ENCODE assay signal across 2 cellular contexts in the genomic region with DNA sequence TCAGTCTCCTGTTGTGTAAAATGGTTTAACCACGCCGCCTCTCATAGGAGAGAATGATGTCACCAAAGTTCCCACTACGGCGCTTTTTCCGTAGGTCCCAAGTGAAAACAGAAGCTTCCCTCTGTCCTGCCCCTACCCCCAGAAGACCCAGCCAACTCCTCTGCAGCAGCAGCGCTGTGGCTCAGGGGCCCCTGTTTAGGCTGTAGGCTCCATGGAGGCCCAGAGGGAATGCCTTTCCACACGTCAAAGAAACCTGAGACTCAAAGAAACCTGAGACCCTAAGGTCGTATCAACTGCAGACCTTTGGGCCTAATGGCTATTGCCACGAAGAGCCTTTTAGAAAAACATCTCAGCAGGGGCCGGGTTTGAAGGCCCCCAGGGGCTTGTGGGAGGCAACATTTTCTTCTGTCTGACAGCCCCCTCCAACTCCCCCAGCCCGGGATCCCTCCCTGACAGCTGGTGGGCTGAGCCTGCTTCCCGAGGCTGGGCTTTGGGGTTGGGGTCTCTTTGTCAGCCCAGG.
TF ChIP-seq lines count a peak whose summit lies in the region.

No MANE protein-coding gene starts in this region.

TF ChIP-seq in IMR-90, 13 proteins besides CTCF, POLR2A, EP300 and RAD21:
- TF ChIP-seq MAFK (IDR thresholded peaks at IDR 0.05; ENCODE audit: low read depth, low read length): no peak
- TF ChIP-seq CHD1 (IDR thresholded peaks at IDR 0.05; ENCODE audit: low read depth, low read length): no peak
- no peak for TF ChIP-seq FOS (IDR thresholded peaks at IDR 0.05; ENCODE audit: low read depth, low read length)
- TF ChIP-seq RFX5 (IDR thresholded peaks at IDR 0.05; ENCODE audit: low read depth, low read length): no peak
- TF ChIP-seq CEBPB (IDR thresholded peaks at IDR 0.05; ENCODE audit: low read depth, low read length): no peak
- TF ChIP-seq BHLHE40 (IDR thresholded peaks at IDR 0.05; ENCODE audit: low read depth, low read length): no peak
- no peak for TF ChIP-seq SMC3 (IDR thresholded peaks at IDR 0.05; ENCODE audit: low read depth, low read length)
- TF ChIP-seq USF2 (IDR thresholded peaks at IDR 0.05; ENCODE audit: low read depth, low read length): no peak
- no peak for TF ChIP-seq MXI1 (IDR thresholded peaks at IDR 0.05; ENCODE audit: borderline replicate concordance, low read depth, low read length)
- no peak for TF ChIP-seq RCOR1 (IDR thresholded peaks at IDR 0.05; ENCODE audit: insufficient replicate concordance, low read length)
- no peak for TF ChIP-seq NFE2L2 (IDR thresholded peaks at IDR 0.05; ENCODE audit: low read depth, low read length)
- no peak for TF ChIP-seq MAZ (IDR thresholded peaks at IDR 0.05; ENCODE audit: borderline replicate concordance, low read depth, low read length)
- TF ChIP-seq, protein P1, sequence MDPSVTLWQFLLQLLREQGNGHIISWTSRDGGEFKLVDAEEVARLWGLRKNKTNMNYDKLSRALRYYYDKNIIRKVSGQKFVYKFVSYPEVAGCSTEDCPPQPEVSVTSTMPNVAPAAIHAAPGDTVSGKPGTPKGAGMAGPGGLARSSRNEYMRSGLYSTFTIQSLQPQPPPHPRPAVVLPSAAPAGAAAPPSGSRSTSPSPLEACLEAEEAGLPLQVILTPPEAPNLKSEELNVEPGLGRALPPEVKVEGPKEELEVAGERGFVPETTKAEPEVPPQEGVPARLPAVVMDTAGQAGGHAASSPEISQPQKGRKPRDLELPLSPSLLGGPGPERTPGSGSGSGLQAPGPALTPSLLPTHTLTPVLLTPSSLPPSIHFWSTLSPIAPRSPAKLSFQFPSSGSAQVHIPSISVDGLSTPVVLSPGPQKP (IDR thresholded peaks at IDR 0.05; ENCODE audit: borderline replicate concordance, low read depth, low read length): no peak
TF ChIP-seq in IMR-90: peak in this region for 0.

TF ChIP-seq in K562, 482 proteins besides CTCF, POLR2A, EP300 and RAD21:
- TF ChIP-seq BRF1 (IDR thresholded peaks at IDR 0.05; ENCODE audit: borderline replicate concordance, extremely low read depth, insufficient read length): no peak
- TF ChIP-seq ZFP36 (IDR thresholded peaks at IDR 0.05; ENCODE audit: low read depth, low read length, partially characterized antibody): no peak
- TF ChIP-seq ZNF41 (CRISPR knock-in tag; conservative IDR thresholded peaks at IDR 0.05): no peak
- TF ChIP-seq, protein P2, sequence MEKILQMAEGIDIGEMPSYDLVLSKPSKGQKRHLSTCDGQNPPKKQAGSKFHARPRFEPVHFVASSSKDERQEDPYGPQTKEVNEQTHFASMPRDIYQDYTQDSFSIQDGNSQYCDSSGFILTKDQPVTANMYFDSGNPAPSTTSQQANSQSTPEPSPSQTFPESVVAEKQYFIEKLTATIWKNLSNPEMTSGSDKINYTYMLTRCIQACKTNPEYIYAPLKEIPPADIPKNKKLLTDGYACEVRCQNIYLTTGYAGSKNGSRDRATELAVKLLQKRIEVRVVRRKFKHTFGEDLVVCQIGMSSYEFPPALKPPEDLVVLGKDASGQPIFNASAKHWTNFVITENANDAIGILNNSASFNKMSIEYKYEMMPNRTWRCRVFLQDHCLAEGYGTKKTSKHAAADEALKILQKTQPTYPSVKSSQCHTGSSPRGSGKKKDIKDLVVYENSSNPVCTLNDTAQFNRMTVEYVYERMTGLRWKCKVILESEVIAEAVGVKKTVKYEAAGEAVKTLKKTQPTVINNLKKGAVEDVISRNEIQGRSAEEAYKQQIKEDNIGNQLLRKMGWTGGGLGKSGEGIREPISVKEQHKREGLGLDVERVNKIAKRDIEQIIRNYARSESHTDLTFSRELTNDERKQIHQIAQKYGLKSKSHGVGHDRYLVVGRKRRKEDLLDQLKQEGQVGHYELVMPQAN (IDR thresholded peaks at IDR 0.05; ENCODE audit: borderline replicate concordance): no peak
- TF ChIP-seq ZNF668 (CRISPR knock-in tag; IDR thresholded peaks at IDR 0.05): no peak
- TF ChIP-seq, protein P3, sequence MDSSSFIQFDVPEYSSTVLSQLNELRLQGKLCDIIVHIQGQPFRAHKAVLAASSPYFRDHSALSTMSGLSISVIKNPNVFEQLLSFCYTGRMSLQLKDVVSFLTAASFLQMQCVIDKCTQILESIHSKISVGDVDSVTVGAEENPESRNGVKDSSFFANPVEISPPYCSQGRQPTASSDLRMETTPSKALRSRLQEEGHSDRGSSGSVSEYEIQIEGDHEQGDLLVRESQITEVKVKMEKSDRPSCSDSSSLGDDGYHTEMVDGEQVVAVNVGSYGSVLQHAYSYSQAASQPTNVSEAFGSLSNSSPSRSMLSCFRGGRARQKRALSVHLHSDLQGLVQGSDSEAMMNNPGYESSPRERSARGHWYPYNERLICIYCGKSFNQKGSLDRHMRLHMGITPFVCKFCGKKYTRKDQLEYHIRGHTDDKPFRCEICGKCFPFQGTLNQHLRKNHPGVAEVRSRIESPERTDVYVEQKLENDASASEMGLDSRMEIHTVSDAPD (CRISPR knock-in tag; IDR thresholded peaks at IDR 0.05): no peak
- peak; percentile 39; the same call in 1 of the 2 replicates for TF ChIP-seq ZFX (CRISPR knock-in tag; IDR thresholded peaks at IDR 0.05)
- TF ChIP-seq PCBP2 (IDR thresholded peaks at IDR 0.05; ENCODE audit: low read depth, low read length, poor library complexity, severe bottlenecking): no peak
- TF ChIP-seq ZNF561 (CRISPR knock-in tag; conservative IDR thresholded peaks at IDR 0.05): no peak
- no peak for TF ChIP-seq MAFF (IDR thresholded peaks at IDR 0.05; ENCODE audit: low read length)
- peak; percentile 26; the same call in 1 of the 2 replicates for TF ChIP-seq ZBTB7A (IDR thresholded peaks at IDR 0.05; ENCODE audit: borderline replicate concordance, control insufficient read depth, low read depth, low read length)
- TF ChIP-seq MYNN (IDR thresholded peaks at IDR 0.05): no peak
- TF ChIP-seq MYNN (CRISPR knock-in tag; IDR thresholded peaks at IDR 0.05): no peak
- no peak for TF ChIP-seq TFAM (CRISPR knock-in tag; conservative IDR thresholded peaks at IDR 0.05)
- TF ChIP-seq, protein P4, sequence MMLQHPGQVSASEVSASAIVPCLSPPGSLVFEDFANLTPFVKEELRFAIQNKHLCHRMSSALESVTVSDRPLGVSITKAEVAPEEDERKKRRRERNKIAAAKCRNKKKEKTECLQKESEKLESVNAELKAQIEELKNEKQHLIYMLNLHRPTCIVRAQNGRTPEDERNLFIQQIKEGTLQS (IDR thresholded peaks at IDR 0.05): 0 out of 2 replicates have a peak, but pooled peaks have one; percentile 26
- TF ChIP-seq, protein P4 (CRISPR knock-in tag; conservative IDR thresholded peaks at IDR 0.05): no peak
TF ChIP-seq in K562: peak in this region for 3.
